ENCODE assay signal across 1 cellular context in the genomic region with DNA sequence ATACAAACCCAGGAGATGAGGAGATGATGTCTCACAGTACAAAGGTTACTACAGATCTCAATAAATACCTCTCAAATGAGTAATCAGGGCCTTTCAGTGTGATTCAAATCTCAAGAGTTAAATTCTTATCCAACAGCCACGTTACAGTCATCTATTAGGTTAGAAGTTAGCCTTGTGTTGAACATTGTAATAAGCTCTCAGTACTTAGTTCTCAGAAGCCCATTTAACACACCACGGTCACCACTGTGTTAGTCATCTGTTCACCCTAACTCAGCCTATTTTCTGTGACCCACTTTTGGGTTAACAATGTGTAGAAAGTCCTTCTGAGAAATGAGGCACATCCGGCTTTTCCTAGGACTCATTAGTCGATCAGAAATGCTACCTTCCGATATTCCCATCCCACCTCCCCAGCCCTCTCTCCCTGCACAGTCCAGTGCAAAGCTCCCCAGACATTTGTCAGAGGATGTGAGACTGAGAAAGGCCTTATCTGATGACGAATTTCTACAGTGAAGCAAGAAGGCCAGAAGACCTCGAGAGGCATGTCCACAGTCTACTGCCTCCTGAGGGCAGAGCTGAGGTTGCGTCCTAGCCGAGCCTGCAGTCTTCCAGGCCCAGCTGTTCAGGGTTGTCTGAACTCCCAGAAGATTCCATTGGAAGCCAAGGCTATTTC.
A peak's percentile ranks its signal among the peaks of the same experiment; 100 is the strongest.
TF ChIP-seq lines count a peak whose summit lies in the region.

No MANE protein-coding gene starts in this region.

TF ChIP-seq in IMR-90, 13 proteins besides CTCF, POLR2A, EP300 and RAD21:
- TF ChIP-seq FOS (IDR thresholded peaks at IDR 0.05; ENCODE audit: low read depth, low read length) (peak; percentile 78), RFX5 (IDR thresholded peaks at IDR 0.05; ENCODE audit: low read depth, low read length) (no peak), MAZ (IDR thresholded peaks at IDR 0.05; ENCODE audit: borderline replicate concordance, low read depth, low read length) (peak; percentile 55; the same call in 1 of the 2 replicates), ELK1 (IDR thresholded peaks at IDR 0.05; ENCODE audit: borderline replicate concordance, low read depth, low read length) (no peak), USF2 (IDR thresholded peaks at IDR 0.05; ENCODE audit: low read depth, low read length) (no peak), CHD1 (IDR thresholded peaks at IDR 0.05; ENCODE audit: low read depth, low read length) (no peak), NFE2L2 (IDR thresholded peaks at IDR 0.05; ENCODE audit: low read depth, low read length) (no peak), BHLHE40 (IDR thresholded peaks at IDR 0.05; ENCODE audit: low read depth, low read length) (no peak), CEBPB (IDR thresholded peaks at IDR 0.05; ENCODE audit: low read depth, low read length) (peak; percentile 95), SMC3 (IDR thresholded peaks at IDR 0.05; ENCODE audit: low read depth, low read length) (peak; percentile 53), MXI1 (IDR thresholded peaks at IDR 0.05; ENCODE audit: borderline replicate concordance, low read depth, low read length) (no peak), MAFK (IDR thresholded peaks at IDR 0.05; ENCODE audit: low read depth, low read length) (peak; percentile 35; the same call in 1 of the 2 replicates), RCOR1 (IDR thresholded peaks at IDR 0.05; ENCODE audit: insufficient replicate concordance, low read length) (no peak)
